ENCODE assay signal across 25 cellular contexts in the genomic region with DNA sequence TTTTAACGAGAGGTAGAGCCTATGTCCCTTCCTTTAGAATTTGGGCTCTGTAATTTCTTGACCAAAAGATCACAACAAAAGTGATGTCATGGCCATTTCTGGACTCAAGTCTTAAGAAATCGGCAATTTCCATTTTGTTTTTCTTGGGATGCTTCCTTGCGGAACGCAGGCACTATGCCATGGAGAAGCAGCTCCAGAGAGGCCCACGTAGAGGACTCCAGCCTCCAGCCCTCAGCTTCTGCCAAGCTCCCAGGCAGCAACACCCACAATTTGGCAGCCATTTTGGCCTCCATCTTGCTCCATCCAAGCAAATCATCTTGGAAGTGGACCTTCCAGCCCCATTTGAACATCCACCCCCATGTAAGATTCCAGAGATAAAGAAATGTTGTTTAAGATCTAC.
"Had no signal": no experiment of that assay in that cellular context is flagged by ENCODE, and none has a peak within 500 bp of the region (broad histone marks: within the 10 kb centered on the region; RNA-seq: fewer than 3 reads in every experiment).

No MANE protein-coding gene starts in this region.

- ATAC-seq: naive thymus-derived CD4-positive, alpha-beta T cell; natural killer cell; psoas muscle; right lobe of liver; stimulated activated effector memory CD8-positive, alpha-beta T cell treated with anti-CD3 and anti-CD28 coated beads, Interleukin-12 subunit alpha, Interleukin-12 subunit beta, amount 100 ng/mL, for 72 hours; stimulated activated naive B cell treated with anti-CD40 and anti-IgM and Interleukin-4, amounts not matched to agents 10 μg/mL and 1 μg/mL and 100 μg/mL, for 72 hours had no signal

- H3K27me3 ChIP-seq: neural progenitor cell, ovary, right lobe of liver, spleen, suprapubic skin, testis, tibial artery, upper lobe of left lung, vagina had no signal

- H3K4me1 ChIP-seq: neural progenitor cell, psoas muscle, right lobe of liver, spleen, suprapubic skin, testis, tibial artery, upper lobe of left lung had no signal

- FAIRE-seq: urothelium cell line had no signal

- H3K4me3 ChIP-seq: neural progenitor cell, ovary, psoas muscle, right lobe of liver, skin epidermis, smooth muscle cell, spleen, suprapubic skin, testis, tibial artery, upper lobe of left lung, vagina had no signal

- DNase-seq: naive thymus-derived CD4-positive, alpha-beta T cell; natural killer cell; occipital lobe; ovary; right lobe of liver; spleen; stimulated activated CD4-positive, alpha-beta T cell treated with anti-CD3 and anti-CD28 coated beads, Interleukin-12 subunit alpha, Interleukin-12 subunit beta, amount 100 ng/mL, for 4 hours; stimulated activated CD4-positive, alpha-beta T cell treated with anti-CD3 and anti-CD28 coated beads, Interleukin-1b, Interleukin-23, amount 100 ng/mL, for 48 hours; stimulated activated CD4-positive, alpha-beta T cell treated with anti-CD3 and anti-CD28 coated beads, Interleukin-2, amount 100 ng/mL, for 48 hours; stimulated activated CD4-positive, alpha-beta T cell treated with anti-CD3 and anti-CD28 coated beads, Interleukin-4, amount 100 ng/mL, for 24 hours; stimulated activated naive B cell treated with anti-CD40 and anti-IgM and Interleukin-4, amounts not matched to agents 10 μg/mL and 1 μg/mL and 100 μg/mL, for 72 hours; stimulated activated naive CD4-positive, alpha-beta T cell treated with Interleukin-2 at 50 U/mL for 16 hours; substantia nigra; trophoblast cell; upper lobe of left lung had no signal

- H3K27ac ChIP-seq: neural progenitor cell, ovary, psoas muscle, right lobe of liver, skin epidermis, spleen, suprapubic skin, testis, tibial artery, upper lobe of left lung, vagina had no signal

- H3K36me3 ChIP-seq: neural progenitor cell, ovary, right lobe of liver, spleen, suprapubic skin, tibial artery, upper lobe of left lung, vagina had no signal

- H2AFZ ChIP-seq: neural progenitor cell had no signal

- H3K9ac ChIP-seq: neural progenitor cell had no signal

- H3K9me3 ChIP-seq: psoas muscle, right lobe of liver, testis had no signal

- H3K4me2 ChIP-seq: neural progenitor cell, smooth muscle cell had no signal
